19 cellular contexts compared by ENCODE assay signal in the genomic region with DNA sequence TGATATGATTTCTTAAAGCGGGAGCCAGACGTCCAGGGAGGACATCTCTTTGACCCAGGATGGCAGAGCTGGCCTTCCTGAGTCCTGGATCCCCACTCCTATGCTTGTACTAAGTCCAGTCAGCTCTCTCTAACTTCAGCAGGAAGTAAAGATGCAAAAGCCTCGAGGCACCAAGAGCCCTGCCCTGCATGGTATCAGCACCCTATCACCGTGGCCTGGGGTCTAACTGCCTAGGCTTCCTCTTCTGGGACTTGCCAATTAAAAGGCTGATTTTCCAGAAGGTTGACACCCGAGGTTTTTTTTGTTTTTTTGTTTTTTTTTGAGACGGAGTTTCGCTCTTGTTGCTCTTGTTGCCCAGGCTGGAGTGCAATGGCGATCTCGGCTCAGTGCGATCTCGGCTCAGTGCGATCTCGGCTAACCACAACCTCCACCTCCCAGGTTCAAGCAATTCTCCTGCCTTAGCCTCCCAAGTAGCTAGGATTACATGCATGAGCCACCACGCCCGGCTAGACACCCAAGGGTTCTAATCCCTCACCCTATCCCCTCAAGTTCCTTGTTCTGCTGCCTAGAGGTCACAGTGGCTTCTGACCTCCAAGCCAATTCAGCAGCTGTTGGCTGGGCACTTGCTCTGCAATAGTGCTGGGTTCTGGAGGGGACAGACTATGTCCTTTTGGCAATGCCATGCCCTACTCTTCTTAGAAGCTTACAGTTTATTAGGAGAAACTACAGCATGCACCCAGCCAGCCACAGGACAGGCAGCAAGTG. TPM values are rescaled to one million over a fixed set of nuclear protein-coding genes. Genes with fewer than 3 reads are reported as not detected.
DNase-seq lines count a peak whose midpoint lies in the region; ATAC-seq, FAIRE-seq and TF ChIP-seq lines count a peak whose summit lies in the region.
"Had no signal": no experiment of that assay in that cellular context is flagged by ENCODE, and none has a peak within 500 bp of the region (broad histone marks: within the 10 kb centered on the region; RNA-seq: fewer than 3 reads in every experiment).

No MANE protein-coding gene starts in this region.

- no peaks in the 10 kb centered on the region for H3K9me1 ChIP-seq in K562 (ENCODE audit: control insufficient read depth, insufficient read depth, low read length)

- TF ChIP-seq RAD21 in K562 (CRISPR knock-in tag; conservative IDR thresholded peaks at IDR 0.05 in 1 of 2, IDR thresholded peaks at IDR 0.05 in 1 of 2): no peak

- peaks cover 5% of the 10 kb centered on the region for H3K9me3 ChIP-seq in K562 (replicated peaks; ENCODE audit: control insufficient read depth, insufficient read depth, low read depth, low read length)

- H3K27me3 ChIP-seq in K562 (ENCODE audit: control insufficient read depth in 2 of 2, insufficient read depth in 2 of 2, low read length in 2 of 2): no peaks in the 10 kb centered on the region

- BruUV-seq in K562 (replicated peaks; lab: Mats Ljungman, UMichigan): no TSS peak

- no peaks in the 10 kb centered on the region for H4K20me1 ChIP-seq in K562 (replicated peaks; ENCODE audit: control insufficient read depth, insufficient read depth, low read length)

- POLR2A ChIA-PET in K562 (lab: Yijun Ruan, JAX): interaction anchor here (0.7 to 1.8 kb wide), 3 partner anchors 13 to 51 kb away, joined by 3 to 5 read pairs (median 3); no protein-coding TSS in a partner anchor

- no peak for ATAC-seq in K562
- no peak for ATAC-seq in stimulated activated naive B cell treated with anti-CD40 and anti-IgM and Interleukin-4, amounts not matched to agents 10 μg/mL and 1 μg/mL and 100 μg/mL, for 72 hours (replicated peaks)
- ATAC-seq: PC-3 had no signal

- H3K9me3 Mint-ChIP-seq in nephron: peaks cover 11% of the 10 kb centered on the region
- peaks cover 0 to 8% of the 10 kb centered on the region in 2 donors for H3K9me3 Mint-ChIP-seq in stimulated activated naive B cell treated with anti-CD40 and anti-IgM and Interleukin-4, amounts not matched to agents 10 μg/mL and 1 μg/mL and 100 μg/mL, for 72 hours

- 67% methylated on average over 11 of the region's 15 CpGs for WGBS in K562 (ENCODE audit: insufficient coverage, low coverage, missing lambda C conversion rate)

- in situ Hi-C loops in K562 (cut with MboI): no loop called here

- H3K79me2 ChIP-seq in K562 (ENCODE audit: control insufficient read depth, insufficient read depth, low read length): no peaks in the 10 kb centered on the region

- peaks cover 4% of the 10 kb centered on the region for H3K36me3 Mint-ChIP-seq in nephron (ENCODE audit: low read depth)
- H3K36me3 Mint-ChIP-seq in stimulated activated naive B cell treated with anti-CD40 and anti-IgM and Interleukin-4, amounts not matched to agents 10 μg/mL and 1 μg/mL and 100 μg/mL, for 72 hours: peaks cover 0 to 6% of the 10 kb centered on the region in 2 donors

- peaks cover 16 to 30% of the 10 kb centered on the region in 2 experiments for H3K4me1 ChIP-seq in K562 (replicated peaks in 1 of 2; ENCODE audit: control insufficient read depth in 2 of 2, insufficient read depth in 2 of 2, low read length in 2 of 2)

- no peak for TF ChIP-seq EP300 in K562 (IDR thresholded peaks at IDR 0.05; ENCODE audit: low read length)

- no peak overlapping the region for H3K4me3 Mint-ChIP-seq in nephron
- H3K4me3 Mint-ChIP-seq in stimulated activated naive B cell treated with anti-CD40 and anti-IgM and Interleukin-4, amounts not matched to agents 10 μg/mL and 1 μg/mL and 100 μg/mL, for 72 hours: no peak overlapping the region
- H3K4me3 Mint-ChIP-seq: CD8-positive, alpha-beta memory T cell; H9 had no signal

- no peak overlapping the region for H3K27ac ChIP-seq in K562 (ENCODE audit: extremely low read depth, low read depth, low read length)
- H3K27ac ChIP-seq: HL-60 had no signal

- H2AFZ ChIP-seq in K562 (ENCODE audit: low read depth, low read length): peak overlapping the region; percentile 83

- peak overlapping the region in 2 of 3 experiments; percentile 14 to 60 for H3K27ac Mint-ChIP-seq in nephron
- peak overlapping the region; percentile 47 for H3K27ac Mint-ChIP-seq in stimulated activated naive B cell treated with anti-CD40 and anti-IgM and Interleukin-4, amounts not matched to agents 10 μg/mL and 1 μg/mL and 100 μg/mL, for 72 hours
- H3K27ac Mint-ChIP-seq: H9 had no signal

- no peak for TF ChIP-seq CTCF in NB4 (IDR thresholded peaks at IDR 0.05; ENCODE audit: low read depth, low read length)
- TF ChIP-seq CTCF in K562 (IDR thresholded peaks at IDR 0.05 in 2 of 3, conservative IDR thresholded peaks at IDR 0.05 in 1 of 3; ENCODE audit: insufficient read depth in 2 of 3, low read depth in 1 of 3, low read length in 3 of 3): no peak
- TF ChIP-seq CTCF in nephron (IDR thresholded peaks at IDR 0.05; ENCODE audit: unreplicated experiment in 3 of 3): no peak

- CTCF ChIA-PET in K562 (lab: Yijun Ruan, JAX; ENCODE audit: low intra/inter-chr PET ratio): no interaction called here

- H3K4me3 ChIP-seq in NB4 (ENCODE audit: low read depth, low read length) (no peak overlapping the region), K562 (no peak overlapping the region)

- peaks cover 4% of the 10 kb centered on the region for H3K27me3 Mint-ChIP-seq in nephron (ENCODE audit: low read depth)
- peaks cover 0 to 5% of the 10 kb centered on the region in 2 donors for H3K27me3 Mint-ChIP-seq in stimulated activated naive B cell treated with anti-CD40 and anti-IgM and Interleukin-4, amounts not matched to agents 10 μg/mL and 1 μg/mL and 100 μg/mL, for 72 hours

- H3K4me1 Mint-ChIP-seq in nephron: peaks cover 12% of the 10 kb centered on the region
- peaks cover 4 to 11% of the 10 kb centered on the region in 2 donors for H3K4me1 Mint-ChIP-seq in stimulated activated naive B cell treated with anti-CD40 and anti-IgM and Interleukin-4, amounts not matched to agents 10 μg/mL and 1 μg/mL and 100 μg/mL, for 72 hours

- H3K36me3 ChIP-seq in K562 (ENCODE audit: control insufficient read depth, insufficient read depth, low read length): no peaks in the 10 kb centered on the region

- FAIRE-seq in K562 (lab: Jason Lieb, UNC): no peak
- FAIRE-seq: D721Med, HTR-8/SVneo had no signal

- no peak overlapping the region; a peak in 1 of 4 replicates for H3K9ac ChIP-seq in K562 (ENCODE audit: insufficient read depth in 1 of 2, low read depth in 2 of 2, low read length in 2 of 2)

- no peak overlapping the region for H3K4me2 ChIP-seq in K562 (ENCODE audit: insufficient read depth, low read length)

- intact Hi-C loops in K562 (cut with micrococcal nuclease): no loop called here

- no peak for TF ChIP-seq POLR2A in NB4 (IDR thresholded peaks at IDR 0.05; ENCODE audit: extremely low read depth, insufficient read length)
- no peak for TF ChIP-seq POLR2A in K562 (conservative IDR thresholded peaks at IDR 0.05)

- DNase-seq in NB4 (ENCODE audit: low read depth) (peak; percentile 28), K562 (ENCODE audit: extremely low read depth in 1 of 4, low spot score in 3 of 4) (no peak), anterior cingulate cortex (lab: John Stamatoyannopoulos, UW) (no peak), A172 (ENCODE audit: low spot score) (no peak), NCI-H446 (lab: John Stamatoyannopoulos, UW) (no peak)
- DNase-seq in stimulated activated naive B cell treated with anti-CD40 and anti-IgM and Interleukin-4, amounts not matched to agents 10 μg/mL and 1 μg/mL and 100 μg/mL, for 72 hours: no peak
- DNase-seq: CD8-positive, alpha-beta memory T cell; DMS79; H9; NCI-H1436; NCI-H2029 treated with DMSO at 0.1 percent for 48 hours; NCI-H2171 treated with DMSO at 0.1 percent for 48 hours; NCI-H510A treated with DMSO at 0.1 percent for 48 hours; NCI-H82; PC-3 had no signal

TF ChIP-seq in K562, 482 proteins besides CTCF, POLR2A, EP300 and RAD21 (continues in another document):
- TF ChIP-seq ZNF408 (CRISPR knock-in tag; IDR thresholded peaks at IDR 0.05; ENCODE audit: low read depth): no peak
- no peak for TF ChIP-seq HCFC1 (IDR thresholded peaks at IDR 0.05; ENCODE audit: low read depth, low read length)
- no peak for TF ChIP-seq MEF2A (IDR thresholded peaks at IDR 0.05; ENCODE audit: control insufficient read depth, low read depth, low read length)
- TF ChIP-seq, protein P1, sequence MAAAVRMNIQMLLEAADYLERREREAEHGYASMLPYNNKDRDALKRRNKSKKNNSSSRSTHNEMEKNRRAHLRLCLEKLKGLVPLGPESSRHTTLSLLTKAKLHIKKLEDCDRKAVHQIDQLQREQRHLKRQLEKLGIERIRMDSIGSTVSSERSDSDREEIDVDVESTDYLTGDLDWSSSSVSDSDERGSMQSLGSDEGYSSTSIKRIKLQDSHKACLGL (CRISPR knock-in tag; IDR thresholded peaks at IDR 0.05; ENCODE audit: borderline replicate concordance, poor library complexity, severe bottlenecking): no peak

RNA-seq across cellular contexts. Expression of a gene that starts 50.6 kb away (rescaled TPM):
- total RNA-seq in K562 (2011; cell fraction: chromatin; rRNA removed; ENCODE audit: low replicate concordance): 340 and 424 TPM in 2 replicates
- total RNA-seq in K562 (2011; cell fraction: nucleolus; rRNA removed): 235 and 254 TPM in 2 replicates
- total RNA-seq in K562 (2011; cell fraction: nucleoplasm; rRNA removed): 466 and 809 TPM in 2 replicates
- total RNA-seq in K562 (2014; rRNA removed) (542 and 714 TPM in 2 replicates), K562 (2014; rRNA removed; fragmentation: Illumina TruSeq; extraction: Trizol) (854 and 941 TPM in 2 replicates), K562 (2015; rRNA removed; fragmentation: Illumina TruSeq; extraction: Trizol) (794 and 802 TPM in 2 replicates), K562 (2021) (1,987 and 1,991 TPM in 2 replicates)
- polyA plus RNA-seq in K562 (2011; rRNA removed) (692 and 749 TPM in 2 replicates), K562 (2014; fragmentation: Illumina TruSeq; extraction: Trizol) (2,369 and 3,146 TPM in 2 replicates), K562 (2014; fragmentation: Nextera tagmentation; extraction: Ambion mirVana) (100 to 1,000 TPM; 370 to 426 TPM), K562 (2014; rRNA removed) (1,104 and 1,916 TPM in 2 replicates)
- polyA plus RNA-seq in K562 (2011; cell fraction: cytosol; rRNA removed): 753 and 1,113 TPM in 2 replicates
- 360 and 464 TPM in 2 replicates for polyA plus RNA-seq in K562 (2011; cell fraction: nucleus; rRNA removed)
- polyA plus RNA-seq in K562 (2012): 2,840 and 5,114 TPM in 2 replicates
- 797 and 971 TPM in 2 replicates for polyA minus RNA-seq in K562 (2011; rRNA and poly(A)+ RNA removed)
- 687 and 1,035 TPM in 2 replicates for polyA minus RNA-seq in K562 (2011; cell fraction: cytosol; rRNA and poly(A)+ RNA removed)
- polyA minus RNA-seq in K562 (2011; cell fraction: nucleus; rRNA and poly(A)+ RNA removed): 101 and 228 TPM in 2 replicates
- 511 and 651 TPM in 2 replicates for total RNA-seq in A172 (2014; rRNA removed; shearing (Covaris generic))
